19 cellular contexts compared by ENCODE assay signal in genomic region chr5:31213676-31214638, GRCh38. TPM values are rescaled to one million over a fixed set of nuclear protein-coding genes. Genes with fewer than 3 reads are reported as not detected.
DNase-seq lines count a peak whose midpoint lies in the region; ATAC-seq, FAIRE-seq and TF ChIP-seq lines count a peak whose summit lies in the region.
"Had no signal": no experiment of that assay in that cellular context is flagged by ENCODE, and none has a peak within 500 bp of the region (broad histone marks: within the 10 kb centered on the region; RNA-seq: fewer than 3 reads in every experiment).

No MANE protein-coding gene starts in this region.

- FAIRE-seq in RCC 7860 (lab: Jason Lieb, UNC): peak; percentile 75
- FAIRE-seq in HepG2 (lab: Jason Lieb, UNC): no peak
- FAIRE-seq: keratinocyte had no signal

- CTCF ChIA-PET in HepG2 (lab: Yijun Ruan, JAX; ENCODE audit: low intra/inter-chr PET ratio, low total read pairs): no interaction called here

- no peak for TF ChIP-seq RAD21 in HepG2 (CRISPR knock-in tag; IDR thresholded peaks at IDR 0.05)

- no peak overlapping the region for H2AFZ ChIP-seq in HepG2 (ENCODE audit: low read length)
- H2AFZ ChIP-seq: GM23248 had no signal

- no peak for TF ChIP-seq EP300 in HepG2 (IDR thresholded peaks at IDR 0.05; ENCODE audit: low read depth in 2 of 2, low read length in 2 of 2)
- TF ChIP-seq EP300 in HepG2 (CRISPR knock-in tag; IDR thresholded peaks at IDR 0.05; ENCODE audit: borderline replicate concordance): no peak

- DNase-seq in NCI-H146 (lab: John Stamatoyannopoulos, UW) (peak; percentile 91), RCC 7860 (ENCODE audit: low spot score) (no peak), HepG2 (ENCODE audit: low spot score) (no peak), tibial artery (no peak), islet precursor cell (no peak), SKM-1 (lab: John Stamatoyannopoulos, UW; ENCODE audit: unreplicated experiment) (no peak)
- DNase-seq: activated CD4-positive, alpha-beta T cell treated with anti-CD3 and anti-CD28 coated beads for 48 hours; activated naive CD4-positive, alpha-beta T cell treated with anti-CD3 and anti-CD28 coated beads for 36 hours; activated T-cell treated with anti-CD3 and anti-CD28 coated beads for 4 hours; BE2C; DMS79 treated with DMSO at 0.1 percent for 48 hours; GM23248; heart right ventricle; NCI-H2029; posterior cingulate gyrus; stimulated activated naive CD8-positive, alpha-beta T cell treated with anti-CD3 and anti-CD28 coated beads, Interleukin-15, Interleukin-2, amounts not matched to agents 100 U/mL and 50 U/mL, for 24 hours had no signal

- H3K27ac ChIP-seq in HepG2 (ENCODE audit: extremely low read length, insufficient read depth, low read length) (no peak overlapping the region), tibial artery (peak overlapping the region; percentile 37 to 65)
- H3K27ac ChIP-seq: GM23248 had no signal

- no peaks in the 10 kb centered on the region for H3K27me3 ChIP-seq in HepG2 (ENCODE audit: control insufficient read depth in 1 of 2, insufficient read depth in 2 of 2, low read length in 2 of 2)
- H3K27me3 ChIP-seq in tibial artery: no peaks in the 10 kb centered on the region
- H3K27me3 ChIP-seq: BE2C had no signal

- no peak for TF ChIP-seq POLR2A in HepG2 (IDR thresholded peaks at IDR 0.05; ENCODE audit: insufficient read depth in 1 of 2, low read depth in 2 of 2, low read length in 2 of 2)

- POLR2A ChIA-PET in HepG2 (lab: Yijun Ruan, JAX): no interaction called here

- intact Hi-C loops in HepG2 (cut with micrococcal nuclease; ENCODE audit: unreplicated experiment) (no loop called here), tibial artery (cut with DNase I; ENCODE audit: low total_unique reads) (no loop called here)

- no peaks in the 10 kb centered on the region for H3K36me3 ChIP-seq in HepG2 (replicated peaks in 1 of 2; ENCODE audit: control insufficient read depth in 1 of 2, insufficient read depth in 2 of 2, low read length in 2 of 2)
- no peaks in the 10 kb centered on the region for H3K36me3 ChIP-seq in tibial artery
- H3K36me3 ChIP-seq: BE2C, heart right ventricle had no signal

- BruUV-seq in HepG2 (replicated peaks; lab: Mats Ljungman, UMichigan): no TSS peak

- no peak overlapping the region for H3K4me2 ChIP-seq in HepG2 (ENCODE audit: low read depth, low read length)

- in situ Hi-C loops in HepG2 (cut with HindIII; ENCODE audit: extremely low pct_ligation_motif_present, low pct_unique_long_range_greater_than_20kb): loop anchor here (25.0 kb wide), 1 partner anchor 802 kb away; no protein-coding TSS in a partner anchor

- no peaks in the 10 kb centered on the region for H4K20me1 ChIP-seq in HepG2 (ENCODE audit: insufficient read depth, low read length)

- H3K9me3 ChIP-seq in HepG2 (ENCODE audit: low read length) (no peaks in the 10 kb centered on the region), tibial artery (no peaks in the 10 kb centered on the region)
- H3K9me3 ChIP-seq: BE2C, heart right ventricle had no signal

- ATAC-seq in HepG2: no peak
- no peak for ATAC-seq in GM19328 (IDR thresholded peaks at IDR 0.05; ENCODE audit: unreplicated experiment)
- ATAC-seq: stimulated activated naive CD8-positive, alpha-beta T cell treated with anti-CD3 and anti-CD28 coated beads, Interleukin-15, Interleukin-2, amounts not matched to agents 100 U/mL and 50 U/mL, for 24 hours had no signal

- H3K4me3 ChIP-seq in HepG2 (replicated peaks in 1 of 3; ENCODE audit: insufficient read depth in 1 of 3, low read depth in 2 of 3, low read length in 3 of 3): no peak overlapping the region
- H3K4me3 ChIP-seq in tibial artery: peak overlapping the region; percentile 4 to 17
- H3K4me3 ChIP-seq: GM23248, heart right ventricle had no signal

- no peak overlapping the region for H3K9ac ChIP-seq in HepG2 (ENCODE audit: insufficient read depth, low read depth, low read length)
- H3K9ac ChIP-seq: GM23248 had no signal

- H3K79me2 ChIP-seq in HepG2 (ENCODE audit: insufficient read depth, low read length): no peaks in the 10 kb centered on the region

- H3K4me1 ChIP-seq in HepG2 (ENCODE audit: insufficient read depth, low read length): peaks cover 8% of the 10 kb centered on the region
- peaks cover 0 to 68% (median 6%) of the 10 kb centered on the region in 4 donors for H3K4me1 ChIP-seq in tibial artery
- H3K4me1 ChIP-seq: BE2C had no signal

- 11% methylated on average over 11 of the region's 11 CpGs for WGBS in HepG2 (ENCODE audit: low lambda C conversion rate)

- TF ChIP-seq CTCF in HepG2 (CRISPR knock-in tag; IDR thresholded peaks at IDR 0.05) (no peak), tibial artery (IDR thresholded peaks at IDR 0.05) (no peak)

TF ChIP-seq in HepG2, 621 proteins besides CTCF, POLR2A, EP300 and RAD21:
- TF ChIP-seq CEBPB (IDR thresholded peaks at IDR 0.05; ENCODE audit: borderline replicate concordance, low read depth, low read length): peak; percentile 34; the same call in 1 of the 2 replicates
- TF ChIP-seq SRY (CRISPR knock-in tag; IDR thresholded peaks at IDR 0.05): no peak
TF ChIP-seq in HepG2: peak in this region for 1.

RNA-seq across cellular contexts. Expression of gene CDH6, which starts 20.5 kb away (rescaled TPM):
- not detected in 2 replicates for total RNA-seq in HepG2 (2016; rRNA removed; fragmentation: Illumina TruSeq; extraction: Trizol)
- not detected in 2 replicates for total RNA-seq in HepG2 (2016; cell fraction: cytosol; rRNA removed; fragmentation: Illumina TruSeq; extraction: Trizol; ENCODE audit: low read depth)
- total RNA-seq in HepG2 (2016; cell fraction: insoluble cytoplasmic fraction; rRNA removed; fragmentation: Illumina TruSeq; extraction: Trizol): not detected in 2 replicates
- not detected in 2 replicates for total RNA-seq in HepG2 (2016; cell fraction: membrane; rRNA removed; fragmentation: Illumina TruSeq; extraction: Trizol)
- not detected in 2 replicates for total RNA-seq in HepG2 (2016; cell fraction: nucleus; rRNA removed; fragmentation: Illumina TruSeq; extraction: Trizol)
- polyA plus RNA-seq in HepG2 (2011; rRNA removed): not detected in 2 replicates
- 0.04 TPM in 1 of 2 replicates, not detected in the other for polyA plus RNA-seq in HepG2 (2011; cell fraction: cytosol; rRNA removed)
- not detected in 2 replicates for polyA plus RNA-seq in HepG2 (2011; cell fraction: nucleus; rRNA removed)
- not detected in 2 replicates for polyA plus RNA-seq in HepG2 (2012)
- polyA plus RNA-seq in HepG2 (2016; cell fraction: cytosol; fragmentation: Illumina TruSeq; extraction: Trizol; ENCODE audit: low read depth): not detected in 2 replicates
- polyA plus RNA-seq in HepG2 (2016; cell fraction: insoluble cytoplasmic fraction; fragmentation: Illumina TruSeq; extraction: Trizol; ENCODE audit: low read depth): not detected in 2 replicates
- polyA plus RNA-seq in HepG2 (2016; cell fraction: membrane; fragmentation: Illumina TruSeq; extraction: Trizol; ENCODE audit: low read depth): not detected in 2 replicates
- polyA plus RNA-seq in HepG2 (2016; cell fraction: nucleus; fragmentation: Illumina TruSeq; extraction: Trizol; ENCODE audit: insufficient read depth, low read depth): not detected in 2 replicates
- polyA minus RNA-seq in HepG2 (2011; rRNA and poly(A)+ RNA removed; ENCODE audit: low replicate concordance): not detected in 2 replicates
- polyA minus RNA-seq in HepG2 (2011; cell fraction: cytosol; rRNA and poly(A)+ RNA removed): not detected in 2 replicates
- polyA minus RNA-seq in HepG2 (2011; cell fraction: nucleus; rRNA and poly(A)+ RNA removed): not detected in 2 replicates
- total RNA-seq: activated naive CD4-positive, alpha-beta T cell treated with anti-CD3 and anti-CD28 coated beads for 36 hours; mononuclear cell had no signal
- polyA plus RNA-seq: keratinocyte had no signal

Comparison
In these comparisons a context has a peak if more than half of its experiments do, and no peak if none do; other contexts are left out.
1. H3K4me3 ChIP-seq: peak in tibial artery (2 of 2); none in HepG2 (0 of 3).